ENCODE assay signal across 8 cellular contexts in genomic region chr1:25695066-25695990, GRCh38.
A peak's percentile ranks its signal among the peaks of the same experiment; 100 is the strongest.
DNase-seq lines count a peak whose midpoint lies in the region; ATAC-seq and TF ChIP-seq lines count a peak whose summit lies in the region.

No MANE protein-coding gene starts in this region.

- H3K4me3 ChIP-seq in HUES6 (ENCODE audit: low read depth, low read length) (no peak overlapping the region), vagina (no peak overlapping the region)

- intact Hi-C loops in dendritic cell treated with granulocyte-macrophage colony-stimulating factor and Interleukin-4, amounts not matched to agents 40 ng/mL and 50 ng/mL, for 4 days (cut with micrococcal nuclease): no loop called here
- intact Hi-C loops in vagina (cut with DNase I): loop anchor here (2.0 to 10.0 kb wide), 3 partner anchors 49 to 99 kb away; partner anchors contain the start of gene MAN1C1

- no peak for ATAC-seq in GM19351 (IDR thresholded peaks at IDR 0.05; ENCODE audit: unreplicated experiment)
- ATAC-seq in GM19452 (IDR thresholded peaks at IDR 0.05; ENCODE audit: unreplicated experiment): no peak
- ATAC-seq in HG03095 (IDR thresholded peaks at IDR 0.05; ENCODE audit: unreplicated experiment): no peak

- H3K9me3 ChIP-seq in HUES6 (ENCODE audit: control insufficient read depth, insufficient read depth, low read depth, low read length): no peaks in the 10 kb centered on the region
- H3K9me3 ChIP-seq in vagina: no peaks in the 10 kb centered on the region

- H3K4me1 ChIP-seq in HUES6 (ENCODE audit: control insufficient read depth, insufficient read depth, low read length) (peaks cover 40% of the 10 kb centered on the region), vagina (peaks cover 79% of the 10 kb centered on the region)

- H3K9me3 Mint-ChIP-seq in dendritic cell treated with granulocyte-macrophage colony-stimulating factor and Interleukin-4, amounts not matched to agents 40 ng/mL and 50 ng/mL, for 4 days: no peaks in the 10 kb centered on the region

- DNase-seq in AG20443 (ENCODE audit: low spot score) (peak; percentile 86), medulla oblongata (ENCODE audit: extremely low spot score) (peak; percentile 75), vagina (ENCODE audit: extremely low spot score in 2 of 2) (peak in 1 of 2 donors; percentile 95)

- H3K36me3 ChIP-seq in HUES6 (ENCODE audit: control insufficient read depth, insufficient read depth, low read length) (no peaks in the 10 kb centered on the region), vagina (no peaks in the 10 kb centered on the region)

- H3K27ac ChIP-seq in HUES6 (ENCODE audit: low read depth, low read length): peak overlapping the region; percentile 7; the same call in 1 of the 2 replicates
- peak overlapping the region; percentile 85 for H3K27ac ChIP-seq in vagina

- peaks cover 52% of the 10 kb centered on the region for H3K4me1 Mint-ChIP-seq in dendritic cell treated with granulocyte-macrophage colony-stimulating factor and Interleukin-4, amounts not matched to agents 40 ng/mL and 50 ng/mL, for 4 days (ENCODE audit: low read depth)

- peak overlapping the region; percentile 40 for H3K9ac ChIP-seq in HUES6 (ENCODE audit: low read length)

- no peaks in the 10 kb centered on the region for H3K27me3 Mint-ChIP-seq in dendritic cell treated with granulocyte-macrophage colony-stimulating factor and Interleukin-4, amounts not matched to agents 40 ng/mL and 50 ng/mL, for 4 days

- H3K27me3 ChIP-seq in HUES6 (ENCODE audit: control insufficient read depth, insufficient read depth, low read length) (no peaks in the 10 kb centered on the region), vagina (no peaks in the 10 kb centered on the region)

- peak overlapping the region; percentile 73 for H3K27ac Mint-ChIP-seq in dendritic cell treated with granulocyte-macrophage colony-stimulating factor and Interleukin-4, amounts not matched to agents 40 ng/mL and 50 ng/mL, for 4 days

- no peak for TF ChIP-seq POLR2A in vagina (IDR thresholded peaks at IDR 0.05)

- no peak for TF ChIP-seq CTCF in vagina (IDR thresholded peaks at IDR 0.05)

- H3K36me3 Mint-ChIP-seq in dendritic cell treated with granulocyte-macrophage colony-stimulating factor and Interleukin-4, amounts not matched to agents 40 ng/mL and 50 ng/mL, for 4 days (ENCODE audit: low read depth): peaks cover 5% of the 10 kb centered on the region

- H3K4me3 Mint-ChIP-seq in dendritic cell treated with granulocyte-macrophage colony-stimulating factor and Interleukin-4, amounts not matched to agents 40 ng/mL and 50 ng/mL, for 4 days: no peak overlapping the region
